ENCODE assay signal across 11 cellular contexts in genomic region chr17:49836111-49837030, GRCh38. TPM values are rescaled to one million over a fixed set of nuclear protein-coding genes. Genes with fewer than 3 reads are reported as not detected.
A peak's percentile ranks its signal among the peaks of the same experiment; 100 is the strongest.
DNase-seq lines count a peak whose midpoint lies in the region; ATAC-seq and TF ChIP-seq lines count a peak whose summit lies in the region.
"Had no signal": no experiment of that assay in that cellular context is flagged by ENCODE, and none has a peak within 500 bp of the region (broad histone marks: within the 10 kb centered on the region; RNA-seq: fewer than 3 reads in every experiment).

No MANE protein-coding gene starts in this region.

- ATAC-seq in GM19324 (IDR thresholded peaks at IDR 0.05; ENCODE audit: low FRiP score, unreplicated experiment) (no peak), HG03521 (IDR thresholded peaks at IDR 0.05; ENCODE audit: unreplicated experiment) (no peak)
- ATAC-seq: activated T-cell treated with anti-CD3 and anti-CD28 coated beads, Interleukin-2, amount 50 U/mL, for 72 hours had no signal

- H3K4me3 ChIP-seq in AG04450 (ENCODE audit: low read depth, low read length) = no peak overlapping the region
- H3K4me3 ChIP-seq in duodenal mucosa (ENCODE audit: low read depth in 1 of 2, low read length in 2 of 2) = peak overlapping the region; percentile 16 to 28
- H3K4me3 ChIP-seq in mesodermal cell (ENCODE audit: extremely low read depth, insufficient read depth, low read length, poor library complexity, severe bottlenecking) = no peak overlapping the region
- H3K4me3 ChIP-seq: ovary had no signal

- H3K36me3 ChIP-seq in duodenal mucosa (ENCODE audit: control insufficient read depth in 1 of 2, insufficient read depth in 2 of 2, low read length in 2 of 2) (peaks cover 21 to 24% of the 10 kb centered on the region in 2 donors), mesodermal cell (ENCODE audit: control insufficient read depth, insufficient read depth, low read length) (peaks cover 33% of the 10 kb centered on the region)
- H3K36me3 ChIP-seq: ovary had no signal

- CTCF ChIA-PET in AG04450 (lab: Charles Lee) = no interaction called here

- H3K27ac ChIP-seq in AG04450 (ENCODE audit: low read depth, low read length) = peak overlapping the region; percentile 21
- H3K27ac ChIP-seq in duodenal mucosa (ENCODE audit: low read depth, low read length) = no peak overlapping the region
- peak overlapping the region; percentile 57 for H3K27ac ChIP-seq in mesodermal cell (ENCODE audit: low read depth, low read length, severe bottlenecking)

- H3K4me1 ChIP-seq in duodenal mucosa (ENCODE audit: control insufficient read depth in 1 of 2, insufficient read depth in 2 of 2, low read length in 2 of 2) (peaks cover 0 to 5% of the 10 kb centered on the region in 2 donors), mesodermal cell (ENCODE audit: control insufficient read depth, insufficient read depth, low read length, poor library complexity, severe bottlenecking) (peaks cover 22% of the 10 kb centered on the region)

- H3K27me3 ChIP-seq in AG04450 (ENCODE audit: control insufficient read depth, insufficient read depth, low read length) (no peaks in the 10 kb centered on the region), duodenal mucosa (ENCODE audit: control insufficient read depth in 1 of 2, insufficient read depth in 2 of 2, low read length in 2 of 2) (no peaks in the 10 kb centered on the region)
- H3K27me3 ChIP-seq: ovary had no signal

- 96 to 98% methylated on average over 8 to 11 of the region's 16 CpGs for WGBS in mesodermal cell (ENCODE audit: insufficient coverage in 2 of 2), 2 experiments

- POLR2A ChIA-PET in AG04450 (lab: Yijun Ruan, JAX) = no interaction called here

- no peak for TF ChIP-seq CTCF in AG04450 (IDR thresholded peaks at IDR 0.05; ENCODE audit: low read depth, low read length)

- H3K9me3 ChIP-seq in AG04450 (ENCODE audit: control insufficient read depth, insufficient read depth, low read length) (no peaks in the 10 kb centered on the region), duodenal mucosa (ENCODE audit: control insufficient read depth in 1 of 2, low read length in 2 of 2) (no peaks in the 10 kb centered on the region), mesodermal cell (ENCODE audit: control insufficient read depth, low read length) (no peaks in the 10 kb centered on the region)
- H3K9me3 ChIP-seq: ovary had no signal

- DNase-seq in AG04450 (ENCODE audit: low read depth, low spot score) (no peak), HT-29 (ENCODE audit: low spot score) (peak; percentile 80), NCI-H1048 (lab: John Stamatoyannopoulos, UW) (no peak), cerebellum (ENCODE audit: low spot score) (no peak)
- DNase-seq: activated T-cell treated with anti-CD3 and anti-CD28 coated beads, Interleukin-2, amount 50 U/mL, for 72 hours; NCI-H345 had no signal

- H3K9ac ChIP-seq in duodenal mucosa (ENCODE audit: low read depth in 1 of 2, low read length in 2 of 2) = no peak overlapping the region

RNA-seq across cellular contexts. Expression of gene TAC4, which starts 11.5 kb away (rescaled TPM):
- polyA plus RNA-seq in AG04450 (2011; rRNA removed) = not detected in 2 replicates
- not detected in 2 replicates for polyA minus RNA-seq in AG04450 (2011; rRNA and poly(A)+ RNA removed)
- not detected in 2 replicates for total RNA-seq in HT-29 (2014; rRNA removed; shearing (Covaris generic))
- polyA plus RNA-seq in mesodermal cell (2013, experiment 1 of 2) = not detected
- polyA plus RNA-seq in mesodermal cell (2013, experiment 2 of 2) = not detected
- not detected for total RNA-seq in cerebellum
- total RNA-seq: activated T-cell treated with anti-CD3 and anti-CD28 coated beads, Interleukin-2, amount 50 U/mL, for 72 hours; ovary had no signal
- polyA plus RNA-seq: ovary had no signal

RNA-seq across cellular contexts. Expression of gene KAT7, which starts 47.9 kb away (rescaled TPM):
- polyA plus RNA-seq in AG04450 (2011; rRNA removed) = 26.5 and 27.0 TPM in 2 replicates
- 31.9 and 34.9 TPM in 2 replicates for polyA minus RNA-seq in AG04450 (2011; rRNA and poly(A)+ RNA removed)
- total RNA-seq in HT-29 (2014; rRNA removed; shearing (Covaris generic)) = 23.0 and 25.4 TPM in 2 replicates
- polyA plus RNA-seq in mesodermal cell (2013, experiment 1 of 2) = 65.7 TPM
- 59.1 TPM for polyA plus RNA-seq in mesodermal cell (2013, experiment 2 of 2)
- total RNA-seq in cerebellum = 48.8 TPM

Comparison
In these comparisons a context has a peak if more than half of its experiments do, and no peak if none do; other contexts are left out.
1. H3K4me3 ChIP-seq: peak in duodenal mucosa (2 of 2); none in AG04450 (single experiment) and mesodermal cell (single experiment).